Comparison of ENCODE assay signal across 37 cellular contexts in genomic region chr1:236952279-236953003, GRCh38. TPM values are rescaled to one million over a fixed set of nuclear protein-coding genes. Genes with fewer than 3 reads are reported as not detected.
DNase-seq lines count a peak whose midpoint lies in the region; ATAC-seq, FAIRE-seq and TF ChIP-seq lines count a peak whose summit lies in the region.
"Had no signal": no experiment of that assay in that cellular context is flagged by ENCODE, and none has a peak within 500 bp of the region (broad histone marks: within the 10 kb centered on the region; RNA-seq: fewer than 3 reads in every experiment).

No MANE protein-coding gene starts in this region.

- H3K27ac ChIP-seq in cardiac muscle cell (peak overlapping the region; percentile 95), left ventricle myocardium inferior (replicated peaks) (no peak overlapping the region), esophagus muscularis mucosa (replicated peaks in 1 of 4) (peak overlapping the region; percentile 74 to 85 (median 77))
- H3K27ac ChIP-seq: hepatocyte, prostate gland had no signal

- no peaks in the 10 kb centered on the region for H3K27me3 ChIP-seq in cardiac muscle cell
- no peaks in the 10 kb centered on the region for H3K27me3 ChIP-seq in left ventricle myocardium inferior (ENCODE audit: low read depth)
- no peaks in the 10 kb centered on the region for H3K27me3 ChIP-seq in esophagus muscularis mucosa
- H3K27me3 ChIP-seq: hepatocyte had no signal

- H3K36me3 ChIP-seq in cardiac muscle cell (no peaks in the 10 kb centered on the region), left ventricle myocardium inferior (no peaks in the 10 kb centered on the region), esophagus muscularis mucosa (no peaks in the 10 kb centered on the region)
- H3K36me3 ChIP-seq: prostate gland had no signal

- H3K4me1 ChIP-seq in cardiac muscle cell (ENCODE audit: low read depth) (peaks cover 30% of the 10 kb centered on the region), left ventricle myocardium inferior (peaks cover 20% of the 10 kb centered on the region), esophagus muscularis mucosa (peaks cover 7 to 25% (median 19%) of the 10 kb centered on the region in 4 donors)
- H3K4me1 ChIP-seq: prostate gland had no signal

- H3K36me3 Mint-ChIP-seq in mesothelial cell of epicardium = peaks cover 3% of the 10 kb centered on the region
- no peaks in the 10 kb centered on the region for H3K36me3 Mint-ChIP-seq in activated T-cell treated with anti-CD3 and anti-CD28 coated beads, Interleukin-2, amount 50 U/mL, for 4 hours (ENCODE audit: insufficient read depth)
- H3K36me3 Mint-ChIP-seq: brain had no signal

- intact Hi-C loops in left ventricle myocardium inferior (cut with micrococcal nuclease) (no loop called here), esophagus muscularis mucosa (cut with DNase I) (no loop called here)

- H3K4me3 Mint-ChIP-seq in mesothelial cell of epicardium = no peak overlapping the region
- H3K4me3 Mint-ChIP-seq in activated T-cell treated with anti-CD3 and anti-CD28 coated beads, Interleukin-2, amount 50 U/mL, for 4 hours = no peak overlapping the region
- H3K4me3 Mint-ChIP-seq: activated T-cell treated with anti-CD3 and anti-CD28 coated beads, Interleukin-2, amount 50 U/mL, for 72 hours; brain; CD4-positive, alpha-beta T cell; naive B cell; T-helper 17 cell had no signal

- TF ChIP-seq EP300 in esophagus muscularis mucosa (IDR thresholded peaks at IDR 0.05) = no peak

- H3K9me3 ChIP-seq in cardiac muscle cell (ENCODE audit: low read depth) = no peaks in the 10 kb centered on the region
- H3K9me3 ChIP-seq in left ventricle myocardium inferior (replicated peaks) = no peaks in the 10 kb centered on the region
- peaks cover 0 to 3% (median 0%) of the 10 kb centered on the region in 4 donors for H3K9me3 ChIP-seq in esophagus muscularis mucosa
- H3K9me3 ChIP-seq: prostate gland had no signal

- TF ChIP-seq CTCF in cardiac muscle cell (IDR thresholded peaks at IDR 0.05; ENCODE audit: low read depth, low read length) (no peak), left ventricle myocardium inferior (IDR thresholded peaks at IDR 0.05; ENCODE audit: borderline replicate concordance) (no peak), esophagus muscularis mucosa (IDR thresholded peaks at IDR 0.05) (no peak), mesothelial cell of epicardium (IDR thresholded peaks at IDR 0.05; ENCODE audit: unreplicated experiment) (no peak)

- peaks cover 22% of the 10 kb centered on the region for H3K4me1 Mint-ChIP-seq in mesothelial cell of epicardium
- no peaks in the 10 kb centered on the region for H3K4me1 Mint-ChIP-seq in activated T-cell treated with anti-CD3 and anti-CD28 coated beads, Interleukin-2, amount 50 U/mL, for 4 hours (ENCODE audit: low read depth)
- H3K4me1 Mint-ChIP-seq: naive B cell, T-helper 17 cell had no signal

- peak overlapping the region; percentile 75 for H3K27ac Mint-ChIP-seq in mesothelial cell of epicardium
- H3K27ac Mint-ChIP-seq: activated T-cell treated with anti-CD3 and anti-CD28 coated beads, Interleukin-2, amount 50 U/mL, for 72 hours; CD4-positive, alpha-beta T cell; naive B cell; T-helper 17 cell had no signal

- TF ChIP-seq POLR2A in esophagus muscularis mucosa (IDR thresholded peaks at IDR 0.05; ENCODE audit: low read depth) = no peak

- DNase-seq in cardiac muscle cell (ENCODE audit: low read depth in 1 of 2, low spot score in 1 of 2) (peak in 1 of 2 donors; percentile 61), left ventricle myocardium inferior (no peak), esophagus muscularis mucosa (ENCODE audit: extremely low spot score) (no peak), mesothelial cell of epicardium (ENCODE audit: low spot score in 2 of 2, unreplicated experiment in 2 of 2) (no peak), frontal cortex (ENCODE audit: low spot score in 2 of 2) (no peak), NCI-H510A (lab: John Stamatoyannopoulos, UW) (no peak)
- no peak for DNase-seq in activated T-cell treated with anti-CD3 and anti-CD28 coated beads, Interleukin-2, amount 50 U/mL, for 4 hours
- DNase-seq: activated CD4-positive, alpha-beta T cell treated with anti-CD3 and anti-CD28 coated beads, Interleukin-2, amount 50 U/mL, for 48 hours; activated CD4-positive, CD25-positive, alpha-beta regulatory T cell treated with anti-CD3 and anti-CD28 coated beads, Interleukin-2, amount 50 U/mL, for 72 hours; activated naive CD4-positive, alpha-beta T cell; activated T-cell treated with anti-CD3 and anti-CD28 coated beads, Interleukin-2, amount 50 U/mL, for 72 hours; AML-193; CD4-positive, alpha-beta T cell; H7; KG1; midbrain; naive B cell; NCI-H1092 treated with DMSO at 0.1 percent for 48 hours; NCI-H187 treated with DMSO at 0.1 percent for 48 hours; NCI-H524 treated with DMSO at 0.1 percent for 48 hours; SHP77; stimulated activated CD4-positive, alpha-beta T cell treated with anti-CD3 and anti-CD28 coated beads, Interleukin-4, amount 100 ng/mL, for 24 hours; T-helper 17 cell had no signal

- H3K27me3 Mint-ChIP-seq in mesothelial cell of epicardium (ENCODE audit: low read depth) = no peaks in the 10 kb centered on the region
- H3K27me3 Mint-ChIP-seq in activated T-cell treated with anti-CD3 and anti-CD28 coated beads, Interleukin-2, amount 50 U/mL, for 4 hours (ENCODE audit: low read depth) = peaks cover 4% of the 10 kb centered on the region
- H3K27me3 Mint-ChIP-seq: brain had no signal

- ATAC-seq in GM21390 (IDR thresholded peaks at IDR 0.05; ENCODE audit: unreplicated experiment) = no peak
- no peak for ATAC-seq in activated T-cell treated with anti-CD3 and anti-CD28 coated beads, Interleukin-2, amount 50 U/mL, for 4 hours
- ATAC-seq: activated T-cell treated with anti-CD3 and anti-CD28 coated beads, Interleukin-2, amount 50 U/mL, for 72 hours; T-helper 17 cell had no signal

- FAIRE-seq in frontal cortex (lab: Jason Lieb, UNC) = no peak
- FAIRE-seq: D721Med, endothelial cell of umbilical vein, GM19239 had no signal

- H3K4me3 ChIP-seq in cardiac muscle cell = no peak overlapping the region
- no peak overlapping the region for H3K4me3 ChIP-seq in left ventricle myocardium inferior
- H3K4me3 ChIP-seq in esophagus muscularis mucosa = peak overlapping the region in 3 of 4 donors; percentile 25 to 39 (median 25)
- H3K4me3 ChIP-seq: hepatocyte, prostate gland had no signal

- H3K9me3 Mint-ChIP-seq in mesothelial cell of epicardium = peaks cover 12% of the 10 kb centered on the region
- peaks cover 4% of the 10 kb centered on the region for H3K9me3 Mint-ChIP-seq in activated T-cell treated with anti-CD3 and anti-CD28 coated beads, Interleukin-2, amount 50 U/mL, for 4 hours
- H3K9me3 Mint-ChIP-seq: activated T-cell treated with anti-CD3 and anti-CD28 coated beads, Interleukin-2, amount 50 U/mL, for 72 hours had no signal

- 28% methylated on average over 9 of the region's 9 CpGs for WGBS in esophagus muscularis mucosa

RNA-seq across cellular contexts. Expression of gene MT1HL1, which starts 51.8 kb away (rescaled TPM):
- total RNA-seq in cardiac muscle cell = not detected in 2 replicates
- polyA plus RNA-seq in cardiac muscle cell = not detected in 2 replicates
- not detected for total RNA-seq in left ventricle myocardium inferior
- total RNA-seq in esophagus muscularis mucosa = not detected
- not detected in 3 replicates for total RNA-seq in mesothelial cell of epicardium
- not detected for total RNA-seq in frontal cortex
- not detected for total RNA-seq in activated T-cell treated with anti-CD3 and anti-CD28 coated beads, Interleukin-2, amount 50 U/mL, for 4 hours
- total RNA-seq: A673; activated T-cell treated with anti-CD3 and anti-CD28 coated beads, Interleukin-2, amount 50 U/mL, for 72 hours; CD4-positive, alpha-beta T cell; Daoy; endothelial cell of umbilical vein; fibroblast of lung; H7; hepatocyte; liver; MCF 10A; prostate gland; subcutaneous adipose tissue; T-helper 17 cell; ureter had no signal
- polyA plus RNA-seq: endothelial cell of umbilical vein, fibroblast of lung, hepatocyte had no signal

Comparison
In these comparisons a context has a peak if more than half of its experiments do, and no peak if none do; other contexts are left out.
1. H3K4me3 ChIP-seq: peak in esophagus muscularis mucosa (3 of 4); none in cardiac muscle cell (single experiment) and left ventricle myocardium inferior (single experiment).